ENCODE assay signal across 8 cellular contexts in the genomic region with DNA sequence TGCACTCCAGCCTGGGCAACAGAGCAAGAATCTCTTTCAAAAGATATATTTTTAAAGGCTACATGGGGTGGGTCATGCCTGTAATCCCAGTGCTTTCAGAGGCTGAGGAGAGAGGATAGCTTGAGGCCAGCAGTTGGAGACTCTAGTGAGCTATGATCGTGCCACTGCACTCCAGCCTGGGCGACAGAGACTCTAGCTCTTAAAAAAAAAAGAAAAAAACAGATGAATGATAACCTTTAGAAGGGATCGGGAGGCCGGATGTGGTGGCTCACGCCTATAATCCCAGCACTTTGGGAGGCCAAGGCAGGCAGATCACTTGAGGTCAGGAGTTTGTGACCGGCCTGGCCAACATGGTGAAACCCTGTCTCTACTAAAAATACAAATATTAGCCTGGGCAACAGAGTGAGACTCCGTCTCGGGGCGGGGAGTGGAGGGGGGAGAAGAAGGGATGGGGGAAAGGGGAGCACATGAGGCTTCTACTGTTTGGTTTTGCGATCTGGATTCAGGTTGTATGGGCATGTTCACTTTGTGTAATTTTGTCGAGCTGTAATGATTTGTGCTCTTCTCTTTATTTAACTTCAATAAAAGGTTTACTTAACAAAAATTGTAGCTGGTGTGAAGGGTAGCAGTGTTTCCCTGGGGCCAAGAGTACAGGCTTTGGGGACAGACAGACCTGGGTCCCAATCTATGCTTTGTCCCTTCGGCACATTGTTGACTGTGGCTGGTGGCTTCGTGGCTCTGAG. TPM values are rescaled to one million over a fixed set of nuclear protein-coding genes. Genes with fewer than 3 reads are reported as not detected.
DNase-seq lines count a peak whose midpoint lies in the region; ATAC-seq and TF ChIP-seq lines count a peak whose summit lies in the region.

No MANE protein-coding gene starts in this region.

- H3K27ac ChIP-seq in left lung (peak overlapping the region; percentile 87 to 93), thoracic aorta (peak overlapping the region; percentile 84 to 87)

- peak overlapping the region; percentile 95 for H3K27ac Mint-ChIP-seq in activated CD8-positive, alpha-beta memory T cell treated with anti-CD3 and anti-CD28 coated beads, Interleukin-2, amount 10 ng/mL, durations not matched to agents 7 days and 5 days
- H3K27ac Mint-ChIP-seq in activated naive CD8-positive, alpha-beta T cell treated with anti-CD3 and anti-CD28 coated beads, Interleukin-2, amount 50 U/mL, for 24 hours = peak overlapping the region; percentile 97

- no peak for ATAC-seq in activated CD8-positive, alpha-beta memory T cell treated with anti-CD3 and anti-CD28 coated beads, Interleukin-2, amount 10 ng/mL, durations not matched to agents 7 days and 5 days
- ATAC-seq in activated naive CD8-positive, alpha-beta T cell treated with anti-CD3 and anti-CD28 coated beads, Interleukin-2, amount 50 U/mL, for 24 hours = no peak
- ATAC-seq in left lung (no peak), thoracic aorta (ENCODE audit: insufficient number of reproducible peaks, low FRiP score, low read depth) (no peak), GM18517 (IDR thresholded peaks at IDR 0.05; ENCODE audit: unreplicated experiment) (no peak), GM18873 (IDR thresholded peaks at IDR 0.05; ENCODE audit: low FRiP score, unreplicated experiment) (no peak)

- peak; percentile 45 for DNase-seq in activated CD8-positive, alpha-beta memory T cell treated with anti-CD3 and anti-CD28 coated beads, Interleukin-2, amount 10 ng/mL, durations not matched to agents 7 days and 5 days
- no peak for DNase-seq in activated CD8-positive, alpha-beta memory T cell treated with anti-CD3 and anti-CD28 coated beads, Interleukin-2, amount 50 U/mL, for 4 hours
- DNase-seq in activated naive CD8-positive, alpha-beta T cell treated with anti-CD3 and anti-CD28 coated beads, Interleukin-2, amount 50 U/mL, for 24 hours = no peak
- DNase-seq in left lung (no peak), thoracic aorta (ENCODE audit: low spot score) (no peak), NCI-H2029 (lab: John Stamatoyannopoulos, UW) (no peak)

- no peaks in the 10 kb centered on the region for H3K9me3 ChIP-seq in left lung
- no peaks in the 10 kb centered on the region for H3K9me3 ChIP-seq in thoracic aorta

- H3K36me3 ChIP-seq in left lung (peaks cover 0 to 28% of the 10 kb centered on the region in 2 donors), thoracic aorta (peaks cover 9% of the 10 kb centered on the region)

- peaks cover 0 to 30% of the 10 kb centered on the region in 2 donors for H3K27me3 ChIP-seq in left lung
- no peaks in the 10 kb centered on the region for H3K27me3 ChIP-seq in thoracic aorta (replicated peaks; ENCODE audit: insufficient read depth)

- peak overlapping the region; percentile 88 to 91 for H3K4me3 ChIP-seq in left lung
- peak overlapping the region; percentile 83 for H3K4me3 ChIP-seq in thoracic aorta

- peaks cover 26% of the 10 kb centered on the region for H3K36me3 Mint-ChIP-seq in activated CD8-positive, alpha-beta memory T cell treated with anti-CD3 and anti-CD28 coated beads, Interleukin-2, amount 10 ng/mL, durations not matched to agents 7 days and 5 days
- peaks cover 40% of the 10 kb centered on the region for H3K36me3 Mint-ChIP-seq in activated naive CD8-positive, alpha-beta T cell treated with anti-CD3 and anti-CD28 coated beads, Interleukin-2, amount 50 U/mL, for 24 hours (ENCODE audit: low read depth)

- TF ChIP-seq CTCF in left lung (IDR thresholded peaks at IDR 0.05) (no peak), thoracic aorta (IDR thresholded peaks at IDR 0.05) (no peak)

- peaks cover 37% of the 10 kb centered on the region for H3K4me1 Mint-ChIP-seq in activated CD8-positive, alpha-beta memory T cell treated with anti-CD3 and anti-CD28 coated beads, Interleukin-2, amount 10 ng/mL, durations not matched to agents 7 days and 5 days
- H3K4me1 Mint-ChIP-seq in activated naive CD8-positive, alpha-beta T cell treated with anti-CD3 and anti-CD28 coated beads, Interleukin-2, amount 50 U/mL, for 24 hours = peaks cover 46% of the 10 kb centered on the region

- H3K27me3 Mint-ChIP-seq in activated CD8-positive, alpha-beta memory T cell treated with anti-CD3 and anti-CD28 coated beads, Interleukin-2, amount 10 ng/mL, durations not matched to agents 7 days and 5 days = no peaks in the 10 kb centered on the region
- no peaks in the 10 kb centered on the region for H3K27me3 Mint-ChIP-seq in activated naive CD8-positive, alpha-beta T cell treated with anti-CD3 and anti-CD28 coated beads, Interleukin-2, amount 50 U/mL, for 24 hours

- CTCF ChIA-PET in activated CD8-positive, alpha-beta memory T cell treated with anti-CD3 and anti-CD28 coated beads, Interleukin-2, amount 10 ng/mL, durations not matched to agents 7 days and 5 days (lab: Charles Lee) = interaction anchor here (0.7 to 4.6 kb wide), 39 partner anchors 8 to 534 kb away, joined by 3 to 77 read pairs (median 7); a partner anchor contains a TSS

- intact Hi-C loops in left lung (cut with DNase I) = no loop called here

- H3K4me3 Mint-ChIP-seq in activated CD8-positive, alpha-beta memory T cell treated with anti-CD3 and anti-CD28 coated beads, Interleukin-2, amount 10 ng/mL, durations not matched to agents 7 days and 5 days = peak overlapping the region; percentile 90
- H3K4me3 Mint-ChIP-seq in activated naive CD8-positive, alpha-beta T cell treated with anti-CD3 and anti-CD28 coated beads, Interleukin-2, amount 50 U/mL, for 24 hours = peak overlapping the region; percentile 95

- peaks cover 10 to 29% of the 10 kb centered on the region in 2 donors for H3K4me1 ChIP-seq in left lung
- H3K4me1 ChIP-seq in thoracic aorta (ENCODE audit: control insufficient read depth in 1 of 2, low read depth in 2 of 2) = peaks cover 9 to 16% of the 10 kb centered on the region in 2 donors

- H3K9me3 Mint-ChIP-seq in activated CD8-positive, alpha-beta memory T cell treated with anti-CD3 and anti-CD28 coated beads, Interleukin-2, amount 10 ng/mL, durations not matched to agents 7 days and 5 days (ENCODE audit: low read depth) = no peaks in the 10 kb centered on the region
- H3K9me3 Mint-ChIP-seq in activated naive CD8-positive, alpha-beta T cell treated with anti-CD3 and anti-CD28 coated beads, Interleukin-2, amount 50 U/mL, for 24 hours = no peaks in the 10 kb centered on the region

RNA-seq across cellular contexts. Expression of a gene that starts 1.1 kb away (rescaled TPM):
- total RNA-seq in activated CD8-positive, alpha-beta memory T cell treated with anti-CD3 and anti-CD28 coated beads, Interleukin-2, amount 10 ng/mL, durations not matched to agents 7 days and 5 days = 100 to 1,000 TPM in 1 of 2 experiments, 10 to 100 TPM in 1; 94.5 to 141 TPM
- 10 to 100 TPM; 59.8 to 94.9 TPM for total RNA-seq in left lung
- 10 to 100 TPM; 71.1 to 93.1 TPM for total RNA-seq in thoracic aorta

RNA-seq across cellular contexts. Expression of a gene that starts 27.0 kb away (rescaled TPM):
- 1 to 10 TPM; 5.0 to 6.5 TPM for total RNA-seq in activated CD8-positive, alpha-beta memory T cell treated with anti-CD3 and anti-CD28 coated beads, Interleukin-2, amount 10 ng/mL, durations not matched to agents 7 days and 5 days
- 1 to 10 TPM; 5.1 to 5.4 TPM for total RNA-seq in left lung
- 1 to 10 TPM; 5.8 to 8.5 TPM for total RNA-seq in thoracic aorta

RNA-seq across cellular contexts. Expression of a gene that starts 35.4 kb away (rescaled TPM):
- total RNA-seq in activated CD8-positive, alpha-beta memory T cell treated with anti-CD3 and anti-CD28 coated beads, Interleukin-2, amount 10 ng/mL, durations not matched to agents 7 days and 5 days = 1 to 10 TPM in 1 of 2 experiments, under 1 TPM in 1; 0.93 to 3.2 TPM
- total RNA-seq in left lung = 10 to 100 TPM; 11.1 to 14.8 TPM
- total RNA-seq in thoracic aorta = 100 to 1,000 TPM; 120 to 142 TPM

Comparison
In these comparisons a context has a peak if more than half of its experiments do, and no peak if none do; other contexts are left out.
1. RNA of a gene that starts 35.4 kb away (total RNA-seq): 120 to 142 TPM in thoracic aorta; 11.1 to 14.8 TPM in left lung and 0.93 to 3.2 TPM in activated CD8-positive, alpha-beta memory T cell treated with anti-CD3 and anti-CD28 coated beads, Interleukin-2, amount 10 ng/mL, durations not matched to agents 7 days and 5 days; every median in the first group is over 4 times any median in the second.